Comparison of ENCODE assay signal across 14 cellular contexts in genomic region chr9:115643948-115644727, GRCh38.
"Had no signal": no experiment of that assay in that cellular context is flagged by ENCODE, and none has a peak within 500 bp of the region (broad histone marks: within the 10 kb centered on the region; RNA-seq: fewer than 3 reads in every experiment).

No MANE protein-coding gene starts in this region.

- H3K9me3 ChIP-seq: tibial artery, uterus had no signal

- ATAC-seq: left ventricle myocardium superior; stimulated activated naive CD8-positive, alpha-beta T cell treated with anti-CD3 and anti-CD28 coated beads, Interleukin-15, Interleukin-2, amounts not matched to agents 100 U/mL and 50 U/mL, for 24 hours had no signal

- H3K4me3 ChIP-seq: tibial artery, uterus had no signal

- H3K4me1 ChIP-seq: uterus had no signal

- H3K27me3 ChIP-seq: tibial artery, uterus had no signal

- DNase-seq: activated CD4-positive, alpha-beta T cell treated with anti-CD3 and anti-CD28 coated beads for 1 hour; activated CD4-positive, alpha-beta T cell treated with anti-CD3 and anti-CD28 coated beads, Interleukin-2, amount 50 U/mL, for 4 hours; amniotic stem cell; cortex of kidney; kidney glomerular epithelial cell; left ventricle myocardium superior; naive B cell; retina; stimulated activated CD4-positive, alpha-beta T cell treated with anti-CD3 and anti-CD28 coated beads, Interleukin-2, amount 100 ng/mL, for 24 hours; stimulated activated naive CD8-positive, alpha-beta T cell treated with anti-CD3 and anti-CD28 coated beads, Interleukin-15, Interleukin-2, amounts not matched to agents 100 U/mL and 50 U/mL, for 24 hours; substantia nigra; tibial artery; uterus; WERI-Rb-1 had no signal

- H3K36me3 ChIP-seq: tibial artery, uterus, WERI-Rb-1 had no signal

- H3K27ac ChIP-seq: tibial artery, uterus, WERI-Rb-1 had no signal
